32 cellular contexts compared by ENCODE assay signal in genomic region chr7:127993987-127994386, GRCh38. TPM values are rescaled to one million over a fixed set of nuclear protein-coding genes. Genes with fewer than 3 reads are reported as not detected.
"Had no signal": no experiment of that assay in that cellular context is flagged by ENCODE, and none has a peak within 500 bp of the region (broad histone marks: within the 10 kb centered on the region; RNA-seq: fewer than 3 reads in every experiment).

No MANE protein-coding gene starts in this region.

- ATAC-seq: activated naive CD8-positive, alpha-beta T cell treated with anti-CD3 and anti-CD28 coated beads, Interleukin-2, amount 50 U/mL, for 24 hours; activated T-cell treated with anti-CD3 and anti-CD28 coated beads, Interleukin-2, amount 50 U/mL, for 72 hours; activated T-helper 17 cell treated with anti-CD3 and anti-CD28 coated beads, Interleukin-2, amount 50 U/mL, for 72 hours; body of pancreas; esophagus mucosa; T-helper 17 cell had no signal

- H3K27ac Mint-ChIP-seq: activated CD4-positive, alpha-beta memory T cell treated with anti-CD3 and anti-CD28 coated beads, Interleukin-2, amount 10 ng/mL, durations not matched to agents 7 days and 5 days; activated CD4-positive, alpha-beta T cell treated with anti-CD3 and anti-CD28 coated beads, Interleukin-2, amount 10 ng/mL, durations not matched to agents 7 days and 5 days; activated naive CD4-positive, alpha-beta T cell treated with anti-CD3 and anti-CD28 coated beads, Interleukin-2, amount 50 U/mL, for 24 hours; activated naive CD8-positive, alpha-beta T cell treated with anti-CD3 and anti-CD28 coated beads for 36 hours; activated naive CD8-positive, alpha-beta T cell treated with anti-CD3 and anti-CD28 coated beads, Interleukin-2, amount 50 U/mL, for 24 hours; activated T-cell treated with anti-CD3 and anti-CD28 coated beads, Interleukin-2, amount 50 U/mL, for 24 hours; activated T-cell treated with anti-CD3 and anti-CD28 coated beads, Interleukin-2, amount 50 U/mL, for 72 hours; activated T-helper 17 cell treated with anti-CD3 and anti-CD28 coated beads, Interleukin-2, amount 50 U/mL, for 72 hours; T-helper 2 cell treated with Interferon-gamma antibody and Interleukin-4, amounts not matched to agents 5 μg/mL and 100 μg/mL, for 36 hours had no signal

- H3K9me3 ChIP-seq: adrenal gland, body of pancreas, colonic mucosa, heart left ventricle had no signal

- H3K4me3 Mint-ChIP-seq: activated CD4-positive, alpha-beta memory T cell treated with anti-CD3 and anti-CD28 coated beads, Interleukin-2, amount 10 ng/mL, durations not matched to agents 7 days and 5 days; activated CD4-positive, alpha-beta T cell treated with anti-CD3 and anti-CD28 coated beads, Interleukin-2, amount 10 ng/mL, durations not matched to agents 7 days and 5 days; activated naive CD4-positive, alpha-beta T cell treated with anti-CD3 and anti-CD28 coated beads, Interleukin-2, amount 50 U/mL, for 24 hours; activated naive CD8-positive, alpha-beta T cell treated with anti-CD3 and anti-CD28 coated beads for 36 hours; activated naive CD8-positive, alpha-beta T cell treated with anti-CD3 and anti-CD28 coated beads, Interleukin-2, amount 50 U/mL, for 24 hours; activated T-cell treated with anti-CD3 and anti-CD28 coated beads, Interleukin-2, amount 50 U/mL, for 24 hours; activated T-cell treated with anti-CD3 and anti-CD28 coated beads, Interleukin-2, amount 50 U/mL, for 72 hours; activated T-helper 17 cell treated with anti-CD3 and anti-CD28 coated beads, Interleukin-2, amount 50 U/mL, for 72 hours; T-helper 17 cell; T-helper 2 cell treated with Interferon-gamma antibody and Interleukin-4, amounts not matched to agents 5 μg/mL and 100 μg/mL, for 36 hours had no signal

- H3K4me1 Mint-ChIP-seq: activated CD4-positive, alpha-beta memory T cell treated with anti-CD3 and anti-CD28 coated beads, Interleukin-2, amount 10 ng/mL, durations not matched to agents 7 days and 5 days; activated CD4-positive, alpha-beta T cell treated with anti-CD3 and anti-CD28 coated beads, Interleukin-2, amount 10 ng/mL, durations not matched to agents 7 days and 5 days; activated naive CD4-positive, alpha-beta T cell treated with anti-CD3 and anti-CD28 coated beads, Interleukin-2, amount 50 U/mL, for 24 hours; activated naive CD8-positive, alpha-beta T cell treated with anti-CD3 and anti-CD28 coated beads for 36 hours; activated naive CD8-positive, alpha-beta T cell treated with anti-CD3 and anti-CD28 coated beads, Interleukin-2, amount 50 U/mL, for 24 hours had no signal

- H3K27ac ChIP-seq: body of pancreas, colonic mucosa had no signal

- FAIRE-seq: endometrium, frontal cortex had no signal

- H3K9me3 Mint-ChIP-seq: activated CD4-positive, alpha-beta memory T cell treated with anti-CD3 and anti-CD28 coated beads, Interleukin-2, amount 10 ng/mL, durations not matched to agents 7 days and 5 days; activated CD4-positive, alpha-beta T cell treated with anti-CD3 and anti-CD28 coated beads, Interleukin-2, amount 10 ng/mL, durations not matched to agents 7 days and 5 days; activated naive CD4-positive, alpha-beta T cell treated with anti-CD3 and anti-CD28 coated beads, Interleukin-2, amount 50 U/mL, for 24 hours; activated naive CD8-positive, alpha-beta T cell treated with anti-CD3 and anti-CD28 coated beads for 36 hours; activated naive CD8-positive, alpha-beta T cell treated with anti-CD3 and anti-CD28 coated beads, Interleukin-2, amount 50 U/mL, for 24 hours; activated T-cell treated with anti-CD3 and anti-CD28 coated beads, Interleukin-2, amount 50 U/mL, for 24 hours; activated T-cell treated with anti-CD3 and anti-CD28 coated beads, Interleukin-2, amount 50 U/mL, for 72 hours; activated T-helper 17 cell treated with anti-CD3 and anti-CD28 coated beads, Interleukin-2, amount 50 U/mL, for 72 hours; T-helper 2 cell treated with Interferon-gamma antibody and Interleukin-4, amounts not matched to agents 5 μg/mL and 100 μg/mL, for 36 hours had no signal

- H3K27me3 ChIP-seq: adrenal gland, body of pancreas, colonic mucosa, heart left ventricle had no signal

- H3K4me1 ChIP-seq: colonic mucosa had no signal

- DNase-seq: activated CD4-positive, alpha-beta memory T cell treated with anti-CD3 and anti-CD28 coated beads, Interleukin-2, amount 10 ng/mL, durations not matched to agents 7 days and 5 days; activated CD4-positive, alpha-beta T cell treated with anti-CD3 and anti-CD28 coated beads for 1 hour; activated CD4-positive, alpha-beta T cell treated with anti-CD3 and anti-CD28 coated beads for 4 hours; activated CD4-positive, alpha-beta T cell treated with anti-CD3 and anti-CD28 coated beads, Interleukin-2, amount 10 ng/mL, durations not matched to agents 7 days and 5 days; activated CD4-positive, alpha-beta T cell treated with anti-CD3 and anti-CD28 coated beads, Interleukin-2, amount 50 U/mL, for 4 hours; activated CD8-positive, alpha-beta memory T cell treated with anti-CD3 and anti-CD28 coated beads, Interleukin-2, amount 50 U/mL, for 48 hours; activated effector memory CD4-positive, alpha-beta T cell treated with Interleukin-2 at 50 U/mL for 16 hours; activated gamma-delta T cell treated with Interleukin-2 at 50 U/mL for 16 hours; activated naive CD4-positive, alpha-beta T cell treated with Interleukin-2 at 50 U/mL for 16 hours; activated naive CD8-positive, alpha-beta T cell treated with anti-CD3 and anti-CD28 coated beads for 36 hours; activated naive CD8-positive, alpha-beta T cell treated with anti-CD3 and anti-CD28 coated beads, Interleukin-2, amount 50 U/mL, for 24 hours; activated T-cell treated with anti-CD3 and anti-CD28 coated beads for 4 hours; activated T-cell treated with anti-CD3 and anti-CD28 coated beads, Interleukin-2, amount 50 U/mL, for 24 hours; activated T-cell treated with anti-CD3 and anti-CD28 coated beads, Interleukin-2, amount 50 U/mL, for 72 hours; adrenal gland; amygdala; aorta; body of pancreas; caudate nucleus; colonic mucosa; effector CD8-positive, alpha-beta T cell; foreskin fibroblast; heart left ventricle; T-helper 1 cell; T-helper 17 cell; T1000 had no signal

- H3K27me3 Mint-ChIP-seq: activated CD4-positive, alpha-beta memory T cell treated with anti-CD3 and anti-CD28 coated beads, Interleukin-2, amount 10 ng/mL, durations not matched to agents 7 days and 5 days; activated CD4-positive, alpha-beta T cell treated with anti-CD3 and anti-CD28 coated beads, Interleukin-2, amount 10 ng/mL, durations not matched to agents 7 days and 5 days; activated naive CD4-positive, alpha-beta T cell treated with anti-CD3 and anti-CD28 coated beads, Interleukin-2, amount 50 U/mL, for 24 hours; activated naive CD8-positive, alpha-beta T cell treated with anti-CD3 and anti-CD28 coated beads for 36 hours; activated naive CD8-positive, alpha-beta T cell treated with anti-CD3 and anti-CD28 coated beads, Interleukin-2, amount 50 U/mL, for 24 hours; activated T-cell treated with anti-CD3 and anti-CD28 coated beads, Interleukin-2, amount 50 U/mL, for 24 hours; activated T-helper 17 cell treated with anti-CD3 and anti-CD28 coated beads, Interleukin-2, amount 50 U/mL, for 72 hours; T-helper 17 cell had no signal

- H3K36me3 ChIP-seq: adrenal gland, colonic mucosa had no signal

- H3K4me3 ChIP-seq: adrenal gland, body of pancreas, colonic mucosa, heart left ventricle had no signal

RNA-seq across cellular contexts. Expression of gene LRRC4, which starts 37.2 kb away (rescaled TPM):
- total RNA-seq: activated CD4-positive, alpha-beta memory T cell treated with anti-CD3 and anti-CD28 coated beads, Interleukin-2, amount 10 ng/mL, durations not matched to agents 7 days and 5 days; activated CD4-positive, alpha-beta T cell treated with anti-CD3 and anti-CD28 coated beads, Interleukin-2, amount 10 ng/mL, durations not matched to agents 7 days and 5 days; activated naive CD8-positive, alpha-beta T cell treated with anti-CD3 and anti-CD28 coated beads for 36 hours had no signal
